10 cellular contexts compared by ENCODE assay signal in genomic region chr19:55603581-55604292, GRCh38. TPM values are rescaled to one million over a fixed set of nuclear protein-coding genes. Genes with fewer than 3 reads are reported as not detected.
DNase-seq lines count a peak whose midpoint lies in the region; ATAC-seq and TF ChIP-seq lines count a peak whose summit lies in the region.
"Had no signal": no experiment of that assay in that cellular context is flagged by ENCODE, and none has a peak within 500 bp of the region (broad histone marks: within the 10 kb centered on the region; RNA-seq: fewer than 3 reads in every experiment).

No MANE protein-coding gene starts in this region.

- H3K27ac ChIP-seq in iPS-20b (ENCODE audit: low read length): no peak overlapping the region

- peak overlapping the region; percentile 25; the same call in 1 of the 2 replicates for H3K9ac ChIP-seq in iPS-20b (ENCODE audit: low read depth, low read length)

- ATAC-seq in activated B cell treated with CpG ODN at 0.5 μM for 24 hours (ENCODE audit: low read depth) (no peak), GM18861 (IDR thresholded peaks at IDR 0.05; ENCODE audit: unreplicated experiment) (no peak)
- ATAC-seq in stimulated activated naive CD8-positive, alpha-beta T cell treated with anti-CD3 and anti-CD28 coated beads, Interleukin-15, amount 100 ng/mL, for 72 hours: no peak

- no peak for TF ChIP-seq CTCF in activated B cell treated with CpG ODN at 0.5 μM for 24 hours (IDR thresholded peaks at IDR 0.05)

- no peaks in the 10 kb centered on the region for H3K9me3 ChIP-seq in iPS-20b (ENCODE audit: insufficient read depth, low read depth, low read length)

- intact Hi-C loops in activated B cell treated with CpG ODN at 0.5 μM for 24 hours (cut with micrococcal nuclease): loop anchor here (1.0 to 10.0 kb wide), 2 partner anchors 127 to 349 kb away; partner anchors contain the start of genes PPP6R1 and ZNF628

- H3K36me3 ChIP-seq in iPS-20b (ENCODE audit: insufficient read depth, low read depth, low read length): peaks cover 9% of the 10 kb centered on the region; the same call in 1 of the 2 replicates

- H3K4me1 ChIP-seq in iPS-20b (ENCODE audit: insufficient read depth, low read length): peaks cover 10% of the 10 kb centered on the region; the same call in 1 of the 2 replicates

- CTCF ChIA-PET in activated B cell treated with CpG ODN at 0.5 μM for 24 hours (lab: Charles Lee): interaction anchor here (1.2 to 3.6 kb wide), 2 partner anchors 29 to 100 kb away, joined by 3 to 38 read pairs; no protein-coding TSS in a partner anchor

- no peak overlapping the region; the same call in 1 of the 2 replicates for H3K4me3 ChIP-seq in iPS-20b (ENCODE audit: low read length)

- H3K36me3 Mint-ChIP-seq in activated T-cell treated with anti-CD3 and anti-CD28 coated beads, Interleukin-2, amount 50 U/mL, for 24 hours (ENCODE audit: low read depth): peaks cover 40% of the 10 kb centered on the region
- H3K36me3 Mint-ChIP-seq in activated B cell treated with CpG ODN at 0.5 μM for 24 hours (ENCODE audit: low read depth): peaks cover 33% of the 10 kb centered on the region

- POLR2A ChIA-PET in activated B cell treated with CpG ODN at 0.5 μM for 24 hours (lab: Charles Lee): interaction anchor here (0.6 to 3.9 kb wide), 8 partner anchors 16 to 100 kb away, joined by 3 to 27 read pairs (median 5); partner anchors contain the start of genes ZNF580 and ZNF784

- peaks cover 2% of the 10 kb centered on the region for H3K9me3 Mint-ChIP-seq in activated T-cell treated with anti-CD3 and anti-CD28 coated beads, Interleukin-2, amount 50 U/mL, for 24 hours
- no peaks in the 10 kb centered on the region for H3K9me3 Mint-ChIP-seq in activated B cell treated with CpG ODN at 0.5 μM for 24 hours
- peaks cover 2% of the 10 kb centered on the region in 2 donors for H3K9me3 Mint-ChIP-seq in stimulated activated naive CD8-positive, alpha-beta T cell treated with anti-CD3 and anti-CD28 coated beads, Interleukin-15, amount 100 ng/mL, for 72 hours

- H3K27me3 ChIP-seq in iPS-20b (ENCODE audit: insufficient read depth, low read length): no peaks in the 10 kb centered on the region
- H3K27me3 ChIP-seq: foreskin keratinocyte had no signal

- no peaks in the 10 kb centered on the region for H3K27me3 Mint-ChIP-seq in activated T-cell treated with anti-CD3 and anti-CD28 coated beads, Interleukin-2, amount 50 U/mL, for 24 hours
- no peaks in the 10 kb centered on the region for H3K27me3 Mint-ChIP-seq in activated B cell treated with CpG ODN at 0.5 μM for 24 hours
- no peaks in the 10 kb centered on the region for H3K27me3 Mint-ChIP-seq in stimulated activated naive CD8-positive, alpha-beta T cell treated with anti-CD3 and anti-CD28 coated beads, Interleukin-15, amount 100 ng/mL, for 72 hours

- peak overlapping the region; percentile 76 for H3K4me3 Mint-ChIP-seq in activated T-cell treated with anti-CD3 and anti-CD28 coated beads, Interleukin-2, amount 50 U/mL, for 24 hours
- peak overlapping the region; percentile 93 for H3K4me3 Mint-ChIP-seq in activated B cell treated with CpG ODN at 0.5 μM for 24 hours
- peak overlapping the region; percentile 86 to 91 for H3K4me3 Mint-ChIP-seq in stimulated activated naive CD8-positive, alpha-beta T cell treated with anti-CD3 and anti-CD28 coated beads, Interleukin-15, amount 100 ng/mL, for 72 hours

- H3K27ac Mint-ChIP-seq in activated T-cell treated with anti-CD3 and anti-CD28 coated beads, Interleukin-2, amount 50 U/mL, for 24 hours: peak overlapping the region; percentile 55
- H3K27ac Mint-ChIP-seq in activated B cell treated with CpG ODN at 0.5 μM for 24 hours: peak overlapping the region; percentile 53
- H3K27ac Mint-ChIP-seq in stimulated activated naive CD8-positive, alpha-beta T cell treated with anti-CD3 and anti-CD28 coated beads, Interleukin-15, amount 100 ng/mL, for 72 hours: no peak overlapping the region

- peaks cover 53% of the 10 kb centered on the region for H3K4me1 Mint-ChIP-seq in activated T-cell treated with anti-CD3 and anti-CD28 coated beads, Interleukin-2, amount 50 U/mL, for 24 hours (ENCODE audit: low read depth)
- peaks cover 44% of the 10 kb centered on the region for H3K4me1 Mint-ChIP-seq in activated B cell treated with CpG ODN at 0.5 μM for 24 hours
- peaks cover 60% of the 10 kb centered on the region for H3K4me1 Mint-ChIP-seq in stimulated activated naive CD8-positive, alpha-beta T cell treated with anti-CD3 and anti-CD28 coated beads, Interleukin-15, amount 100 ng/mL, for 72 hours

- DNase-seq in activated T-cell treated with anti-CD3 and anti-CD28 coated beads, Interleukin-2, amount 50 U/mL, for 24 hours: no peak
- no peak for DNase-seq in activated T-cell treated with anti-CD3 and anti-CD28 coated beads, Interleukin-2, amount 50 U/mL, for 1 hour
- DNase-seq in activated B cell treated with CpG ODN at 0.5 μM for 24 hours (no peak), NCI-H510A (lab: John Stamatoyannopoulos, UW) (no peak), NCI-H510A treated with DMSO at 0.1 percent for 48 hours (lab: John Stamatoyannopoulos, UW) (no peak)
- DNase-seq in stimulated activated naive CD8-positive, alpha-beta T cell treated with anti-CD3 and anti-CD28 coated beads, Interleukin-15, amount 100 ng/mL, for 72 hours: no peak
- DNase-seq: foreskin keratinocyte, NCI-H2081 treated with DMSO at 0.1 percent for 48 hours had no signal

RNA-seq across cellular contexts. Expression of gene ZNF865, which starts 1.7 kb away (rescaled TPM):
- 17.2 and 18.9 TPM in 2 replicates for total RNA-seq in activated B cell treated with CpG ODN at 0.5 μM for 24 hours

RNA-seq across cellular contexts. Expression of gene ZNF524, which starts 3.6 kb away (rescaled TPM):
- 12.6 and 16.1 TPM in 2 replicates for total RNA-seq in activated B cell treated with CpG ODN at 0.5 μM for 24 hours

RNA-seq across cellular contexts. Expression of gene FIZ1, which starts 4.4 kb away (rescaled TPM):
- 17.5 and 21.2 TPM in 2 replicates for total RNA-seq in activated B cell treated with CpG ODN at 0.5 μM for 24 hours

RNA-seq across cellular contexts. Expression of gene ZNF784, which starts 20.6 kb away (rescaled TPM):
- 8.7 and 8.9 TPM in 2 replicates for total RNA-seq in activated B cell treated with CpG ODN at 0.5 μM for 24 hours

RNA-seq across cellular contexts. Expression of gene ZNF579, which starts 23.1 kb away (rescaled TPM):
- 10.3 and 10.9 TPM in 2 replicates for total RNA-seq in activated B cell treated with CpG ODN at 0.5 μM for 24 hours

Comparison
In these comparisons a context has a peak if more than half of its experiments do, and no peak if none do; other contexts are left out.
1. H3K27ac Mint-ChIP-seq: peak in activated T-cell treated with anti-CD3 and anti-CD28 coated beads, Interleukin-2, amount 50 U/mL, for 24 hours (single experiment) and activated B cell treated with CpG ODN at 0.5 μM for 24 hours (single experiment); none in stimulated activated naive CD8-positive, alpha-beta T cell treated with anti-CD3 and anti-CD28 coated beads, Interleukin-15, amount 100 ng/mL, for 72 hours (0 of 2).
2. Peak in every context shown above with its lines, with median percentiles within 50 percentile points of each other: H3K4me3 Mint-ChIP-seq.